In genomic region chr17:65678534-65678933, GRCh38 we compare ENCODE assay signal across 17 cellular contexts.
DNase-seq lines count a peak whose midpoint lies in the region; ATAC-seq, FAIRE-seq and TF ChIP-seq lines count a peak whose summit lies in the region.
"Had no signal": no experiment of that assay in that cellular context is flagged by ENCODE, and none has a peak within 500 bp of the region (broad histone marks: within the 10 kb centered on the region; RNA-seq: fewer than 3 reads in every experiment).

No MANE protein-coding gene starts in this region.

- no peak for TF ChIP-seq RAD21 in HepG2 (CRISPR knock-in tag; IDR thresholded peaks at IDR 0.05)

- no TSS peak for BruUV-seq in HepG2 (replicated peaks; lab: Mats Ljungman, UMichigan)

- H3K9me3 ChIP-seq in HepG2 (ENCODE audit: low read length) (no peaks in the 10 kb centered on the region), right lobe of liver (no peaks in the 10 kb centered on the region), uterus (no peaks in the 10 kb centered on the region), sigmoid colon (no peaks in the 10 kb centered on the region)

- H2AFZ ChIP-seq in HepG2 (ENCODE audit: low read length), result no peak overlapping the region

- H3K27ac ChIP-seq in HepG2 (ENCODE audit: extremely low read length, insufficient read depth, low read length) (no peak overlapping the region), right lobe of liver (no peak overlapping the region), brain microvascular endothelial cell (peak overlapping the region; percentile 7), uterus (peak overlapping the region; percentile 64 to 70), sigmoid colon (no peak overlapping the region)

- H3K4me1 ChIP-seq in HepG2 (ENCODE audit: insufficient read depth, low read length), result peaks cover 6% of the 10 kb centered on the region; the same call in 1 of the 2 replicates
- no peaks in the 10 kb centered on the region for H3K4me1 ChIP-seq in right lobe of liver
- H3K4me1 ChIP-seq in uterus, result no peaks in the 10 kb centered on the region
- H3K4me1 ChIP-seq in sigmoid colon, result peaks cover 0 to 6% (median 0%) of the 10 kb centered on the region in 4 donors

- no peak overlapping the region for H3K4me2 ChIP-seq in HepG2 (ENCODE audit: low read depth, low read length)

- in situ Hi-C loops in HepG2 (cut with HindIII; ENCODE audit: extremely low pct_ligation_motif_present, low pct_unique_long_range_greater_than_20kb) (no loop called here), brain microvascular endothelial cell (cut with HindIII; ENCODE audit: low pct_ligation_motif_present, low sequenced_read_pairs) (no loop called here)

- intact Hi-C loops in HepG2 (cut with micrococcal nuclease; ENCODE audit: unreplicated experiment), result no loop called here
- intact Hi-C loops in right lobe of liver (cut with DNase I), result no loop called here
- intact Hi-C loops in uterus (cut with DNase I; ENCODE audit: low total_unique reads), result no loop called here
- intact Hi-C loops in sigmoid colon (cut with DNase I), result no loop called here

- DNase-seq in HepG2 (ENCODE audit: low spot score) (no peak), right lobe of liver (no peak), brain microvascular endothelial cell (peak; percentile 41), myocyte (ENCODE audit: low read depth) (peak; percentile 95), uterus (no peak), sigmoid colon (no peak), HCEC 1CT (no peak)
- DNase-seq: ACHN; activated gamma-delta T cell; CD4-positive, alpha-beta memory T cell; cortex of kidney; immature natural killer cell; NCI-H187 treated with DMSO at 0.1 percent for 48 hours; OCI-M1; retina; stimulated activated CD4-positive, alpha-beta T cell treated with anti-CD3 and anti-CD28 coated beads, Interleukin-2, amount 100 ng/mL, for 24 hours had no signal

- FAIRE-seq in HepG2 (lab: Jason Lieb, UNC), result no peak

- ATAC-seq in HepG2, result no peak
- no peak for ATAC-seq in right lobe of liver
- no peak for ATAC-seq in HG03439 (IDR thresholded peaks at IDR 0.05; ENCODE audit: unreplicated experiment)

- TF ChIP-seq CTCF in HepG2 (CRISPR knock-in tag; IDR thresholded peaks at IDR 0.05) (no peak), right lobe of liver (IDR thresholded peaks at IDR 0.05) (no peak), brain microvascular endothelial cell (IDR thresholded peaks at IDR 0.05; ENCODE audit: low read depth, low read length, missing control alignments) (no peak), uterus (IDR thresholded peaks at IDR 0.05) (no peak), sigmoid colon (IDR thresholded peaks at IDR 0.05) (no peak)

- no peak overlapping the region for H3K9ac ChIP-seq in HepG2 (ENCODE audit: insufficient read depth, low read depth, low read length)

- H3K27me3 ChIP-seq in HepG2 (ENCODE audit: control insufficient read depth in 1 of 2, insufficient read depth in 2 of 2, low read length in 2 of 2) (no peaks in the 10 kb centered on the region), right lobe of liver (no peaks in the 10 kb centered on the region), brain microvascular endothelial cell (replicated peaks) (no peaks in the 10 kb centered on the region), uterus (no peaks in the 10 kb centered on the region), sigmoid colon (no peaks in the 10 kb centered on the region)

- H3K79me2 ChIP-seq in HepG2 (ENCODE audit: insufficient read depth, low read length), result no peaks in the 10 kb centered on the region

- no peak overlapping the region for H3K4me3 ChIP-seq in HepG2 (replicated peaks in 1 of 3; ENCODE audit: insufficient read depth in 1 of 3, low read depth in 2 of 3, low read length in 3 of 3)
- H3K4me3 ChIP-seq in right lobe of liver, result no peak overlapping the region
- no peak overlapping the region for H3K4me3 ChIP-seq in brain microvascular endothelial cell (ENCODE audit: low read depth, low read length)
- H3K4me3 ChIP-seq in uterus, result no peak overlapping the region
- no peak overlapping the region for H3K4me3 ChIP-seq in sigmoid colon

- WGBS in HepG2 (ENCODE audit: low lambda C conversion rate), result 88% methylated on average over 9 of the region's 9 CpGs
- 76% methylated on average over 9 of the region's 9 CpGs for WGBS in right lobe of liver (ENCODE audit: insufficient coverage, low coverage, low lambda C conversion rate, missing lambda C conversion rate)
- 77 to 84% methylated on average over 9 of the region's 9 CpGs for WGBS in sigmoid colon, 2 donors

- CTCF ChIA-PET in HepG2 (lab: Yijun Ruan, JAX; ENCODE audit: low intra/inter-chr PET ratio, low total read pairs), result no interaction called here

- TF ChIP-seq EP300 in HepG2 (IDR thresholded peaks at IDR 0.05; ENCODE audit: low read depth in 2 of 2, low read length in 2 of 2), result no peak
- TF ChIP-seq EP300 in HepG2 (CRISPR knock-in tag; IDR thresholded peaks at IDR 0.05; ENCODE audit: borderline replicate concordance), result no peak
- no peak for TF ChIP-seq EP300 in sigmoid colon (IDR thresholded peaks at IDR 0.05)

- POLR2A ChIA-PET in HepG2 (lab: Yijun Ruan, JAX), result no interaction called here

- H3K36me3 ChIP-seq in HepG2 (replicated peaks in 1 of 2; ENCODE audit: control insufficient read depth in 1 of 2, insufficient read depth in 2 of 2, low read length in 2 of 2) (no peaks in the 10 kb centered on the region), right lobe of liver (no peaks in the 10 kb centered on the region), brain microvascular endothelial cell (replicated peaks) (no peaks in the 10 kb centered on the region), uterus (no peaks in the 10 kb centered on the region), sigmoid colon (no peaks in the 10 kb centered on the region)

- no peak for TF ChIP-seq POLR2A in HepG2 (IDR thresholded peaks at IDR 0.05; ENCODE audit: insufficient read depth in 1 of 2, low read depth in 2 of 2, low read length in 2 of 2)
- TF ChIP-seq POLR2A in right lobe of liver (IDR thresholded peaks at IDR 0.05), result no peak
- TF ChIP-seq POLR2A in uterus (IDR thresholded peaks at IDR 0.05), result no peak
- no peak for TF ChIP-seq POLR2A in sigmoid colon (IDR thresholded peaks at IDR 0.05)

- no peaks in the 10 kb centered on the region for H4K20me1 ChIP-seq in HepG2 (ENCODE audit: insufficient read depth, low read length)

TF ChIP-seq in HepG2, 621 proteins besides CTCF, POLR2A, EP300 and RAD21:
- TF ChIP-seq ZNF7 (CRISPR knock-in tag; IDR thresholded peaks at IDR 0.05) (no peak), MAFF (IDR thresholded peaks at IDR 0.05; ENCODE audit: low read depth, low read length) (peak; percentile 38; the same call in 1 of the 2 replicates), AGO1 (IDR thresholded peaks at IDR 0.05; ENCODE audit: low read depth, low read length, poor library complexity, severe bottlenecking) (no peak), MAFK (conservative IDR thresholded peaks at IDR 0.05 in 1 of 2, IDR thresholded peaks at IDR 0.05 in 1 of 2; ENCODE audit: low read length in 2 of 2) (peak; percentile 22 to 54; a peak in 3 of 4 replicates)
TF ChIP-seq in HepG2: peak in this region for 2.

Comparison
In these comparisons a context has a peak if more than half of its experiments do, and no peak if none do; other contexts are left out.
1. DNase-seq: peak in brain microvascular endothelial cell (single experiment) and myocyte (single experiment); none in HepG2 (single experiment), right lobe of liver (0 of 3), uterus (0 of 2), sigmoid colon (single experiment) and HCEC 1CT (single experiment).
2. H3K27ac ChIP-seq: peak in brain microvascular endothelial cell (single experiment) and uterus (2 of 2); none in HepG2 (single experiment), right lobe of liver (0 of 3) and sigmoid colon (0 of 4).